ENCODE assay signal across 9 cellular contexts in the genomic region with DNA sequence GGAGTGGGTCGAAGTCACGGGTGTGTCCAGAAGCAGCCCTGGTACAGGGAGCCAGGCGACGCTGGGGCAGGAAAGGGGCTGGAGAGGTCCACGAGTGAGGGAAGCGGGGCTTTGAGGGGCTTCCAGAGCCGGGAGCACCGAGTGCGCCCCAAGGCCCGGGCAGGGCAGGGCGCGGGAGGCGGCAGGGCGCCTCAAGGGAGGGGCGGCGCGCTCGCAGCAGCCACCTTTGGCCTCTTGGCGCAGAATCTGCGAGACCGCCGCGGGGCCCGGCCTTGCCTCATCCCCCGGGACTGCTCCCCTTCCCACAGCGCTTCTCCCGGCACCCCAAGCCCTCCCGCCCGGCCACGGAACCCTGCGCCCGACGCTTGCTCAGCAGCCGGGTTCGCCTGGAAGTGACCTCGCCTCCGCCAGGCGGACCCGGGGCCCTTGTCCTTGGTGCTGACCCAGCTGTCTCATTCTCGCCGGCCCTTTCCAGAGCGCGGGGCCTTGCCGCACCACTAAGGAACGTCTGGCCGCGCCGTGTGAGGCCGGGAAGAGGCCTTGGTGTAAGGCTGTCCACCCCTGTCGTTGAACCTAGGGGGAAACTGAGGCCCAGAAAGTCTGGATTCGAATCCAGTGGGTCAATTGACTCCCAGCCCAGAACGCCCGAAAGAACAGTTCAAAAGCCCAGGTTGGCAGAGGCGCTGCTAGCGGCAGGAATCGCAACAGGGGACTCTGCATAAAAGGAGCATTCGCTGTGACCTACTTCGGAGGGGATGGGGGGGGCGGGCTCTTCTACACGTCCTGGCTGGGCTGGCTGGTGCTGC. TPM values are rescaled to one million over a fixed set of nuclear protein-coding genes. Genes with fewer than 3 reads are reported as not detected.
DNase-seq lines count a peak whose midpoint lies in the region; ATAC-seq and TF ChIP-seq lines count a peak whose summit lies in the region.
"Had no signal": no experiment of that assay in that cellular context is flagged by ENCODE, and none has a peak within 500 bp of the region (broad histone marks: within the 10 kb centered on the region; RNA-seq: fewer than 3 reads in every experiment).

No MANE protein-coding gene starts in this region.

- no peak overlapping the region for H3K27ac ChIP-seq in CD4-positive, alpha-beta T cell (ENCODE audit: low read depth, low read length)
- H3K27ac ChIP-seq in SK-N-MC (no peak overlapping the region), breast epithelium (no peak overlapping the region), iPS-20b (ENCODE audit: low read length) (no peak overlapping the region), skeletal muscle tissue (ENCODE audit: low read depth, low read length) (no peak overlapping the region)

- H3K4me3 Mint-ChIP-seq in CD4-positive, alpha-beta T cell, result peak overlapping the region; percentile 49

- peaks cover 20% of the 10 kb centered on the region for H3K4me1 Mint-ChIP-seq in CD4-positive, alpha-beta T cell (ENCODE audit: low read depth)

- DNase-seq in CD4-positive, alpha-beta T cell, result peak in 2 of 10 experiments; percentile 2 to 38
- DNase-seq in SK-N-MC (ENCODE audit: low read depth, low spot score) (no peak), breast epithelium (ENCODE audit: low spot score in 2 of 2) (no peak), mesenteric fat pad (ENCODE audit: low spot score) (no peak)

- H3K9me3 ChIP-seq in CD4-positive, alpha-beta T cell (ENCODE audit: control insufficient read depth, low read length), result peaks cover 9% of the 10 kb centered on the region
- H3K9me3 ChIP-seq in SK-N-MC (ENCODE audit: low read depth, low read length), result no peaks in the 10 kb centered on the region
- no peaks in the 10 kb centered on the region for H3K9me3 ChIP-seq in breast epithelium
- H3K9me3 ChIP-seq in iPS-20b (ENCODE audit: insufficient read depth, low read depth, low read length), result no peaks in the 10 kb centered on the region
- no peaks in the 10 kb centered on the region for H3K9me3 ChIP-seq in skeletal muscle tissue (ENCODE audit: control insufficient read depth in 3 of 3, low read length in 3 of 3)

- no peaks in the 10 kb centered on the region for H3K36me3 Mint-ChIP-seq in CD4-positive, alpha-beta T cell (ENCODE audit: low read depth)

- peaks cover 3% of the 10 kb centered on the region for H3K9me3 Mint-ChIP-seq in CD4-positive, alpha-beta T cell

- intact Hi-C loops in CD4-positive, alpha-beta T cell (cut with DNase I, micrococcal nuclease), result loop anchor here in 1 of 2 experiments (5.0 kb wide), 1 partner anchor 1828 kb away; no protein-coding TSS in a partner anchor
- intact Hi-C loops in breast epithelium (cut with DNase I; ENCODE audit: low total_unique reads), result no loop called here

- ATAC-seq in CD4-positive, alpha-beta T cell (ENCODE audit: poor library complexity), result peak; percentile 30
- ATAC-seq in GM19351 (IDR thresholded peaks at IDR 0.05; ENCODE audit: unreplicated experiment) (peak; percentile 41), HG03439 (IDR thresholded peaks at IDR 0.05; ENCODE audit: unreplicated experiment) (peak; percentile 28)

- no peak for TF ChIP-seq POLR2A in breast epithelium (IDR thresholded peaks at IDR 0.05)

- POLR2A ChIA-PET in CD4-positive, alpha-beta T cell (lab: Charles Lee), result no interaction called here

- H3K9ac ChIP-seq in SK-N-MC (ENCODE audit: insufficient read length), result no peak overlapping the region
- H3K9ac ChIP-seq in iPS-20b (ENCODE audit: low read depth, low read length), result no peak overlapping the region
- H3K9ac ChIP-seq in skeletal muscle tissue (ENCODE audit: low read depth in 1 of 3, low read length in 3 of 3), result no peak overlapping the region

- TF ChIP-seq CTCF in CD4-positive, alpha-beta T cell (IDR thresholded peaks at IDR 0.05), result no peak
- TF ChIP-seq CTCF in breast epithelium (IDR thresholded peaks at IDR 0.05), result no peak

- peaks cover 66% of the 10 kb centered on the region for H3K27me3 ChIP-seq in CD4-positive, alpha-beta T cell (ENCODE audit: control insufficient read depth, insufficient read depth, low read length)
- H3K27me3 ChIP-seq in breast epithelium (peaks cover 6 to 72% of the 10 kb centered on the region in 2 donors), iPS-20b (ENCODE audit: insufficient read depth, low read length) (peaks cover 75% of the 10 kb centered on the region), skeletal muscle tissue (ENCODE audit: control insufficient read depth in 3 of 3, insufficient read depth in 3 of 3, low read length in 3 of 3) (peaks cover 52 to 69% (median 56%) of the 10 kb centered on the region in 3 donors)

- peaks cover 83% of the 10 kb centered on the region for H3K27me3 Mint-ChIP-seq in CD4-positive, alpha-beta T cell

- H3K4me3 ChIP-seq in SK-N-MC (peak overlapping the region; percentile 89), breast epithelium (peak overlapping the region; percentile 20 to 65 (median 46)), iPS-20b (ENCODE audit: low read length) (peak overlapping the region; percentile 68), skeletal muscle tissue (ENCODE audit: low read length in 3 of 3) (peak overlapping the region; percentile 23 to 52 (median 40))

- CTCF ChIA-PET in CD4-positive, alpha-beta T cell (lab: Charles Lee), result no interaction called here

- peaks cover 0 to 14% of the 10 kb centered on the region in 2 donors for H3K4me1 ChIP-seq in breast epithelium
- no peaks in the 10 kb centered on the region; the same call in 1 of the 2 replicates for H3K4me1 ChIP-seq in iPS-20b (ENCODE audit: insufficient read depth, low read length)
- peaks cover 0 to 18% (median 4%) of the 10 kb centered on the region in 3 donors for H3K4me1 ChIP-seq in skeletal muscle tissue (ENCODE audit: control insufficient read depth in 3 of 3, insufficient read depth in 3 of 3, low read length in 3 of 3)

- no peak overlapping the region for H3K27ac Mint-ChIP-seq in CD4-positive, alpha-beta T cell

- H3K36me3 ChIP-seq in SK-N-MC (ENCODE audit: insufficient read depth, low read length), result no peaks in the 10 kb centered on the region
- no peaks in the 10 kb centered on the region for H3K36me3 ChIP-seq in breast epithelium
- no peaks in the 10 kb centered on the region for H3K36me3 ChIP-seq in iPS-20b (ENCODE audit: insufficient read depth, low read depth, low read length)
- H3K36me3 ChIP-seq in skeletal muscle tissue (ENCODE audit: control insufficient read depth in 3 of 3, insufficient read depth in 3 of 3, low read length in 3 of 3), result no peaks in the 10 kb centered on the region

RNA-seq across cellular contexts. Expression of a gene that starts 0.6 kb away (rescaled TPM):
- not detected for total RNA-seq in CD4-positive, alpha-beta T cell
- total RNA-seq in breast epithelium (1 to 10 TPM; 1.3 to 2.6 (median 1.6) TPM), skeletal muscle tissue (1.6 TPM), mesenteric fat pad (1.3 TPM)
- total RNA-seq: T-helper 2 cell treated with Interferon-gamma antibody and Interleukin-4, amounts not matched to agents 100 ng/mL and 5 ng/mL, for 36 hours had no signal
